In the genomic region with DNA sequence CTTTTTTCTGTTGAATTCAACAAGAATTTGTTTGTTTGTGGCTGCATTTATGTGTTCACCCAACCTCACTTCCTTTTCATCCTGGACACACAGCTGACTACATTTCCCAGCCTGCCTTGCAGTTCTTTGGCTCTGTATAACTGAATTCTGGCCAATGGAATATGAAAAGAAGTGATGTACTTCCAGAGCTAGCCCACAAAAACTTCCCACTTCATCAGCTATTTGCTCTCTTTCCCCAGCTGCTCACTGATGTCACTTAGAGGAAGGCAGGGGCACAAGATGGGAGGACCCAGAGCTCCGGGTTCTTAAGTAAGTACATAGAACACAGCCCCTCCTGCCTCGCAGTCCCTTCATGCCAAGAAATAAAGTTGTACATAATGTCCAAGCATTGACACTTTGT, we compare ENCODE assay signal across 1 cellular context.
TF ChIP-seq lines count a peak whose summit lies in the region.

No MANE protein-coding gene starts in this region.

TF ChIP-seq in IMR-90, 13 proteins besides CTCF, POLR2A, EP300 and RAD21 (continued from another document):
- peak; percentile 49; the same call in 1 of the 2 replicates for TF ChIP-seq USF2 (IDR thresholded peaks at IDR 0.05; ENCODE audit: low read depth, low read length)
